11 cellular contexts compared by ENCODE assay signal in the genomic region with DNA sequence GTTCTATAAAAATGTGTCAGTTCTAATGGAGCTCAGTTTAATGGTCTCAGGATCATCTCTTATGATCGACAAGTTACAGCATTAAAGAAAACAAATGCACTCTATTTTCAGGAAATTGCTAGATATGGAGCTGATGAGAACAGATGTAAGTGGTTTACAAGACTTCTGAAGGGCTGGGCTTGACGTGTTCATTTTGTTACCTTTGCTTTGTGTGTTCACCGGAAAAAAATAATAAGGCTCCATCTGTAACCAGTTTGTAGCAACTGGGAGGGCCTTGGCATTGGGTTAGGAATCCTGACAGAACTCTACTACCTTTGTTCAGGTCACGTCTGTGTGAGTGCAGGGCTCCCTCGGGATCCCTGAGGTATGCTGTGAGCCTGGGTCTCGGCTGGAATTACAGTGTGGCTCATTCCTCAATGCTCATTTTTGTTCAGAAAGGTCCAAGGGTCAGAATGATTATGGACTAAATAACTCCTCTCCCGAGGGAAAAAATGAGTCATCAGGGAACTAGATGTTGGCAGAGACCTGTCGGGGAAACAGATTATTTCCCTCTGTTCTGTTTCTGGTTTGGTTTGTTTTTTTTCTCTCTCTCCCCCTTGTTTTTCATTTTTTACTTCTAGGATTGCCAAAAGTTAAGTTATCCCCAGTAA.
DNase-seq lines count a peak whose midpoint lies in the region; ATAC-seq, FAIRE-seq and TF ChIP-seq lines count a peak whose summit lies in the region.
"Had no signal": no experiment of that assay in that cellular context is flagged by ENCODE, and none has a peak within 500 bp of the region (broad histone marks: within the 10 kb centered on the region; RNA-seq: fewer than 3 reads in every experiment).

No MANE protein-coding gene starts in this region.

- H3K9me3 ChIP-seq in small intestine (ENCODE audit: control insufficient read depth, low read depth) (no peaks in the 10 kb centered on the region), lower lobe of right lung (no peaks in the 10 kb centered on the region)

- no peaks in the 10 kb centered on the region for H3K36me3 ChIP-seq in small intestine (ENCODE audit: control insufficient read depth in 2 of 2, insufficient read depth in 2 of 2, low read length in 2 of 2)
- no peaks in the 10 kb centered on the region for H3K36me3 ChIP-seq in lower lobe of right lung

- H3K4me1 ChIP-seq in small intestine (ENCODE audit: control insufficient read depth in 2 of 2, insufficient read depth in 1 of 2, low read depth in 1 of 2, low read length in 1 of 2) (no peaks in the 10 kb centered on the region), lower lobe of right lung (no peaks in the 10 kb centered on the region)

- ATAC-seq in GM21786 (IDR thresholded peaks at IDR 0.05; ENCODE audit: unreplicated experiment) = no peak
- no peak for ATAC-seq in lower lobe of right lung

- intact Hi-C loops in lower lobe of right lung (cut with DNase I) = no loop called here

- peak overlapping the region; percentile 8 to 74 for H3K27ac ChIP-seq in small intestine (ENCODE audit: low read depth in 1 of 2, low read length in 1 of 2)
- no peak overlapping the region for H3K27ac ChIP-seq in lower lobe of right lung

- FAIRE-seq in RCC 7860 (lab: Jason Lieb, UNC) (peak; percentile 91), small intestine (lab: Jason Lieb, UNC) (no peak)

- no peaks in the 10 kb centered on the region for H3K27me3 ChIP-seq in small intestine (ENCODE audit: control insufficient read depth in 2 of 2, insufficient read depth in 2 of 2, low read length in 2 of 2)
- no peaks in the 10 kb centered on the region for H3K27me3 ChIP-seq in lower lobe of right lung (ENCODE audit: low read depth)

- H3K4me3 ChIP-seq in fibroblast of pulmonary artery (replicated peaks; ENCODE audit: low read depth, low read length) (no peak overlapping the region), small intestine (ENCODE audit: low read depth in 1 of 2, low read length in 2 of 2) (no peak overlapping the region), lower lobe of right lung (no peak overlapping the region)

- WGBS in small intestine, 3 donors = 4 to 35% (median 24%) methylated on average over 8 of the region's 8 CpGs

- DNase-seq in GM04504 (ENCODE audit: low read depth) (peak; percentile 87), RCC 7860 (ENCODE audit: low spot score) (peak; percentile 88), fibroblast of pulmonary artery (ENCODE audit: low read depth) (peak; percentile 96), small intestine (peak; percentile 83), NCI-H2196 treated with DMSO at 0.1 percent for 48 hours (lab: John Stamatoyannopoulos, UW; ENCODE audit: unreplicated experiment) (no peak), NCI-H1417 treated with DMSO at 0.1 percent for 48 hours (lab: John Stamatoyannopoulos, UW) (no peak), lower lobe of right lung (no peak)
- DNase-seq: activated CD4-positive, alpha-beta T cell treated with anti-CD3 and anti-CD28 coated beads for 4 hours; cortex of kidney; NCI-H524 had no signal

- no peak for TF ChIP-seq CTCF in fibroblast of pulmonary artery (IDR thresholded peaks at IDR 0.05; ENCODE audit: low read length, missing control alignments)
- no peak for TF ChIP-seq CTCF in lower lobe of right lung (IDR thresholded peaks at IDR 0.05)

Comparison
In these comparisons a context has a peak if more than half of its experiments do, and no peak if none do; other contexts are left out.
1. DNase-seq: peak in GM04504 (single experiment), RCC 7860 (single experiment), fibroblast of pulmonary artery (single experiment) and small intestine (single experiment); none in NCI-H2196 treated with DMSO at 0.1 percent for 48 hours (single experiment), NCI-H1417 treated with DMSO at 0.1 percent for 48 hours (single experiment) and lower lobe of right lung (single experiment).